ENCODE assay signal across 15 cellular contexts in genomic region chr4:722181-722725, GRCh38.
"Had no signal": no experiment of that assay in that cellular context is flagged by ENCODE, and none has a peak within 500 bp of the region (broad histone marks: within the 10 kb centered on the region; RNA-seq: fewer than 3 reads in every experiment).

No MANE protein-coding gene starts in this region.

- ATAC-seq: effector memory CD8-positive, alpha-beta T cell; gastrocnemius medialis had no signal

- H3K27me3 Mint-ChIP-seq: effector memory CD8-positive, alpha-beta T cell; naive B cell; stimulated activated naive CD8-positive, alpha-beta T cell treated with anti-CD3 and anti-CD28 coated beads, Interleukin-15, Interleukin-2, amounts not matched to agents 100 ng/mL and 50 ng/mL, for 24 hours had no signal

- H3K9me3 ChIP-seq: gastrocnemius medialis, heart right ventricle, right atrium auricular region, testis, upper lobe of right lung had no signal

- H3K27ac ChIP-seq: gastrocnemius medialis, upper lobe of right lung had no signal

- H3K27ac Mint-ChIP-seq: stimulated activated naive CD8-positive, alpha-beta T cell treated with anti-CD3 and anti-CD28 coated beads, Interleukin-15, Interleukin-2, amounts not matched to agents 100 ng/mL and 50 ng/mL, for 24 hours; T-helper 1 cell treated with Interleukin-12 subunit alpha and Interleukin-12 subunit beta and Interleukin-4 antibody, amounts not matched to agents 30 μg/mL and 1 μg/mL, for 36 hours had no signal

- H3K27me3 ChIP-seq: gastrocnemius medialis, heart right ventricle, right atrium auricular region, testis, upper lobe of right lung had no signal

- H3K4me3 ChIP-seq: gastrocnemius medialis, heart right ventricle, right atrium auricular region, testis, upper lobe of right lung had no signal

- DNase-seq: activated CD4-positive, alpha-beta T cell treated with anti-CD3 and anti-CD28 coated beads, Interleukin-2, amount 50 U/mL, for 1 hour; activated naive CD4-positive, alpha-beta T cell treated with Interleukin-2 at 50 U/mL for 16 hours; activated T-cell treated with anti-CD3 and anti-CD28 coated beads for 4 hours; cerebellar nuclear complex; effector memory CD8-positive, alpha-beta T cell; gastrocnemius medialis; naive B cell; stimulated activated CD4-positive, alpha-beta T cell treated with anti-CD3 and anti-CD28 coated beads, Interleukin-4, amount 100 ng/mL, for 24 hours; stimulated activated CD8-positive, alpha-beta memory T cell treated with anti-CD3 and anti-CD28 coated beads, Interleukin-4, amount 100 ng/mL, for 48 hours; upper lobe of right lung had no signal

- H3K36me3 ChIP-seq: gastrocnemius medialis, upper lobe of right lung had no signal

- H3K4me3 Mint-ChIP-seq: effector memory CD8-positive, alpha-beta T cell; naive B cell; stimulated activated naive CD8-positive, alpha-beta T cell treated with anti-CD3 and anti-CD28 coated beads, Interleukin-15, Interleukin-2, amounts not matched to agents 100 ng/mL and 50 ng/mL, for 24 hours; T-helper 1 cell treated with Interleukin-12 subunit alpha and Interleukin-12 subunit beta and Interleukin-4 antibody, amounts not matched to agents 30 μg/mL and 1 μg/mL, for 36 hours had no signal

- H3K9me3 Mint-ChIP-seq: effector memory CD8-positive, alpha-beta T cell; naive B cell; stimulated activated naive CD8-positive, alpha-beta T cell treated with anti-CD3 and anti-CD28 coated beads, Interleukin-15, Interleukin-2, amounts not matched to agents 100 ng/mL and 50 ng/mL, for 24 hours; T-helper 1 cell treated with Interleukin-12 subunit alpha and Interleukin-12 subunit beta and Interleukin-4 antibody, amounts not matched to agents 30 μg/mL and 1 μg/mL, for 36 hours had no signal
